Comparison of ENCODE assay signal across 1 cellular context in genomic region chr11:119368121-119369034, GRCh38.
TF ChIP-seq lines count a peak whose summit lies in the region.

No MANE protein-coding gene starts in this region.

TF ChIP-seq in HepG2, 621 proteins besides CTCF, POLR2A, EP300 and RAD21 (continued from another document and continues in another):
- peak; percentile 96 for TF ChIP-seq RXRB (CRISPR knock-in tag; IDR thresholded peaks at IDR 0.05; ENCODE audit: borderline replicate concordance)
- TF ChIP-seq MLXIP (CRISPR knock-in tag; IDR thresholded peaks at IDR 0.05; ENCODE audit: borderline replicate concordance): no peak; the same call in 1 of the 2 replicates
- TF ChIP-seq ZNF256 (CRISPR knock-in tag; conservative IDR thresholded peaks at IDR 0.05): no peak
- TF ChIP-seq JUN (CRISPR knock-in tag; IDR thresholded peaks at IDR 0.05): 0 out of 2 replicates have a peak, but pooled peaks have one; percentile 63
- peak; percentile 44; the same call in 1 of the 2 replicates for TF ChIP-seq ELF1 (CRISPR knock-in tag; IDR thresholded peaks at IDR 0.05)
- TF ChIP-seq BRF2 (CRISPR knock-in tag; IDR thresholded peaks at IDR 0.05): 0 out of 2 replicates have a peak, but pooled peaks have one; percentile 37
- TF ChIP-seq CREM (IDR thresholded peaks at IDR 0.05): peak; percentile 70
- no peak for TF ChIP-seq CREM (CRISPR knock-in tag; IDR thresholded peaks at IDR 0.05)
- TF ChIP-seq AKNA (CRISPR knock-in tag; IDR thresholded peaks at IDR 0.05; ENCODE audit: borderline replicate concordance): no peak
- no peak for TF ChIP-seq ZNF629 (CRISPR knock-in tag; conservative IDR thresholded peaks at IDR 0.05)
- peak; percentile 86; the same call in 1 of the 2 replicates for TF ChIP-seq ZNF318 (CRISPR knock-in tag; IDR thresholded peaks at IDR 0.05)
- no peak for TF ChIP-seq EEA1 (CRISPR knock-in tag; IDR thresholded peaks at IDR 0.05; ENCODE audit: borderline replicate concordance)
- TF ChIP-seq DNMT3B (CRISPR knock-in tag; conservative IDR thresholded peaks at IDR 0.05): no peak
- TF ChIP-seq ZNF335 (CRISPR knock-in tag; IDR thresholded peaks at IDR 0.05): no peak; the same call in 1 of the 2 replicates
- no peak for TF ChIP-seq MYNN (CRISPR knock-in tag; IDR thresholded peaks at IDR 0.05; ENCODE audit: low read depth)
- no peak for TF ChIP-seq HMG20B (CRISPR knock-in tag; conservative IDR thresholded peaks at IDR 0.05)
- TF ChIP-seq SRSF4 (IDR thresholded peaks at IDR 0.05; ENCODE audit: low read depth, low read length, poor library complexity, severe bottlenecking): no peak
- no peak for TF ChIP-seq HHEX (CRISPR knock-in tag; IDR thresholded peaks at IDR 0.05)
- no peak for TF ChIP-seq PRDM4 (CRISPR knock-in tag; IDR thresholded peaks at IDR 0.05; ENCODE audit: borderline replicate concordance)
- no peak for TF ChIP-seq ZNF558 (CRISPR knock-in tag; IDR thresholded peaks at IDR 0.05; ENCODE audit: borderline replicate concordance)
